8 cellular contexts compared by ENCODE assay signal in genomic region chr7:25857376-25858067, GRCh38.
DNase-seq lines count a peak whose midpoint lies in the region; ATAC-seq and TF ChIP-seq lines count a peak whose summit lies in the region.

No MANE protein-coding gene starts in this region.

- H3K4me1 Mint-ChIP-seq in activated T-cell treated with anti-CD3 and anti-CD28 coated beads, Interleukin-2, amount 50 U/mL, for 24 hours (ENCODE audit: low read depth): peaks cover 36% of the 10 kb centered on the region

- H3K27me3 ChIP-seq in Karpas-422 (ENCODE audit: low read length): no peaks in the 10 kb centered on the region
- H3K27me3 ChIP-seq in kidney epithelial cell (ENCODE audit: control insufficient read depth, insufficient read depth, low read length): no peaks in the 10 kb centered on the region

- no peaks in the 10 kb centered on the region for H3K36me3 Mint-ChIP-seq in activated T-cell treated with anti-CD3 and anti-CD28 coated beads, Interleukin-2, amount 50 U/mL, for 24 hours (ENCODE audit: low read depth)

- ATAC-seq in HG02571 (IDR thresholded peaks at IDR 0.05; ENCODE audit: unreplicated experiment): no peak

- H3K4me3 ChIP-seq in Karpas-422 (ENCODE audit: low read length) (peak overlapping the region; percentile 51; the same call in 1 of the 2 replicates), kidney epithelial cell (ENCODE audit: low read depth, low read length) (peak overlapping the region; percentile 44)

- no peaks in the 10 kb centered on the region for H4K20me1 ChIP-seq in Karpas-422 (ENCODE audit: insufficient read depth, low read depth, low read length)

- no peak overlapping the region for H3K27ac ChIP-seq in Karpas-422 (ENCODE audit: low read length)

- no peaks in the 10 kb centered on the region for H3K9me2 ChIP-seq in Karpas-422 (replicated peaks; ENCODE audit: insufficient read depth, low read length)

- H3K9ac ChIP-seq in Karpas-422 (ENCODE audit: low read length): 0 out of 2 replicates have a peak overlapping the region, but pooled peaks have one; percentile 34

- no peaks in the 10 kb centered on the region for H3K79me2 ChIP-seq in Karpas-422 (ENCODE audit: low read length)

- H3K4me1 ChIP-seq in Karpas-422 (ENCODE audit: low read length): peaks cover 37% of the 10 kb centered on the region

- no peak overlapping the region for H3K4me3 Mint-ChIP-seq in activated T-cell treated with anti-CD3 and anti-CD28 coated beads, Interleukin-2, amount 50 U/mL, for 24 hours

- in situ Hi-C loops in SK-MEL-5 (cut with HindIII; ENCODE audit: low pct_unique_long_range_greater_than_20kb, low sequenced_read_pairs): no loop called here

- H3K36me3 ChIP-seq in Karpas-422 (ENCODE audit: insufficient read depth, low read length) (no peaks in the 10 kb centered on the region), kidney epithelial cell (ENCODE audit: control insufficient read depth, insufficient read depth, low read length) (no peaks in the 10 kb centered on the region)

- peaks cover 10% of the 10 kb centered on the region for H3K9me3 Mint-ChIP-seq in activated T-cell treated with anti-CD3 and anti-CD28 coated beads, Interleukin-2, amount 50 U/mL, for 24 hours

- no peak for TF ChIP-seq CTCF in kidney epithelial cell (IDR thresholded peaks at IDR 0.05; ENCODE audit: insufficient read depth, low read length, poor library complexity, severe bottlenecking)

- H3K4me2 ChIP-seq in Karpas-422 (ENCODE audit: low read depth, low read length, poor library complexity, severe bottlenecking): peak overlapping the region; percentile 94

- peak overlapping the region; percentile 68; the same call in 1 of the 2 replicates for H2AFZ ChIP-seq in Karpas-422 (ENCODE audit: low read length)

- DNase-seq in CMK (ENCODE audit: low read depth): peak; percentile 35
- DNase-seq in Karpas-422: no peak
- DNase-seq in SK-MEL-5 (ENCODE audit: low read depth, low spot score): peak; percentile 23
- DNase-seq in kidney epithelial cell (ENCODE audit: low read depth): no peak
- no peak for DNase-seq in activated T-cell treated with anti-CD3 and anti-CD28 coated beads, Interleukin-2, amount 50 U/mL, for 24 hours
- no peak for DNase-seq in NK-92 treated with Interleukin-12 subunit alpha and Interleukin-12 subunit beta, amount 100 ng/mL, for 24 hours (lab: John Stamatoyannopoulos, UW)
- no peak for DNase-seq in activated CD8-positive, alpha-beta memory T cell treated with anti-CD3 and anti-CD28 coated beads, Interleukin-2, amount 50 U/mL, for 4 hours

- no peaks in the 10 kb centered on the region for H3K9me3 ChIP-seq in Karpas-422 (ENCODE audit: low read length)

- H3K27me3 Mint-ChIP-seq in activated T-cell treated with anti-CD3 and anti-CD28 coated beads, Interleukin-2, amount 50 U/mL, for 24 hours: peaks cover 25% of the 10 kb centered on the region

- H3K27ac Mint-ChIP-seq in activated T-cell treated with anti-CD3 and anti-CD28 coated beads, Interleukin-2, amount 50 U/mL, for 24 hours: no peak overlapping the region

Comparison
In these comparisons a context has a peak if more than half of its experiments do, and no peak if none do; other contexts are left out.
1. DNase-seq: peak in CMK (single experiment) and SK-MEL-5 (single experiment); none in Karpas-422 (single experiment), kidney epithelial cell (single experiment), activated T-cell treated with anti-CD3 and anti-CD28 coated beads, Interleukin-2, amount 50 U/mL, for 24 hours (single experiment), NK-92 treated with Interleukin-12 subunit alpha and Interleukin-12 subunit beta, amount 100 ng/mL, for 24 hours (single experiment) and activated CD8-positive, alpha-beta memory T cell treated with anti-CD3 and anti-CD28 coated beads, Interleukin-2, amount 50 U/mL, for 4 hours (single experiment).